ENCODE assay signal across 27 cellular contexts in the genomic region with DNA sequence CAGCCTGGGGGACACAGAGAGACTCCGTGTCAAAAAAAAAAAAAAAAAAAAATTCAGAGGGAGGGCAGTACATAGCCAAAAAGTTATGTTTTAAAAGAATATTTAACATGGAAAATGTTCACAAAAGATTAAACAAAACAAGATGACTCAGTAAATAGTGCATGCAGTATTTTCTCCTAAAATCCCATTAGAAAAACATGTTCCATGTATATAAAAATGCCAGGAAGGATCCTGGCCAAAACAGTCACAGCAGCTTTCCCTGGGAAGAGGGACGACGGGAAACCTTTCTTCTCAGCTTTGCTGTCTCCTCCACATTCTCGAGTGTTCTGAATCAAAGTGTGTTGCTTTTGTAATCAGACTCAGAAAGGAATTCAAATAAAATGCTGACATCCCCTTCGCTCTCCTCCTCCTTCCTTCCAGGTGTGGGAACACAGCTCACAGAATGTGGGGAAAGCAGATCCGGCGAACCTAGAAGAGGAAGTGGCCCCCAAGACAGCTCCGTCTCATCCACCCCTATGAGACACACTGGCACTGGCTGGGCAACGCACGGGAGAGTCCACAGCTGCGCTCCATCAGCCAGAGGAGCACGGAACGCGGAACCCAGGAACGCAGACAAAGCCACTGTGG.
DNase-seq lines count a peak whose midpoint lies in the region; ATAC-seq, FAIRE-seq and TF ChIP-seq lines count a peak whose summit lies in the region.
"Had no signal": no experiment of that assay in that cellular context is flagged by ENCODE, and none has a peak within 500 bp of the region (broad histone marks: within the 10 kb centered on the region; RNA-seq: fewer than 3 reads in every experiment).

No MANE protein-coding gene starts in this region.

- no peak for ATAC-seq in activated naive CD8-positive, alpha-beta T cell treated with anti-CD3 and anti-CD28 coated beads, Interleukin-2, amount 10 ng/mL, durations not matched to agents 7 days and 5 days (ENCODE audit: low read depth)
- no peak for ATAC-seq in activated naive CD8-positive, alpha-beta T cell treated with anti-CD3 and anti-CD28 coated beads, Interleukin-2, amount 50 U/mL, for 24 hours
- ATAC-seq in GM19035 (IDR thresholded peaks at IDR 0.05; ENCODE audit: unreplicated experiment) = no peak
- no peak for ATAC-seq in HG03108 (IDR thresholded peaks at IDR 0.05; ENCODE audit: unreplicated experiment)
- ATAC-seq: foreskin keratinocyte; left lung; stimulated activated naive CD8-positive, alpha-beta T cell treated with anti-CD3 and anti-CD28 coated beads, Interleukin-15, amount 100 ng/mL, for 72 hours had no signal

- no peaks in the 10 kb centered on the region for H3K9me3 ChIP-seq in PC-9 (ENCODE audit: insufficient read depth, low read depth)
- H3K9me3 ChIP-seq: left lung, ovary, thyroid gland had no signal

- TF ChIP-seq CTCF in brain (conservative IDR thresholded peaks at IDR 0.05) (no peak), PC-9 (conservative IDR thresholded peaks at IDR 0.05) (no peak)

- peaks cover 9% of the 10 kb centered on the region for H3K36me3 Mint-ChIP-seq in activated naive CD8-positive, alpha-beta T cell treated with anti-CD3 and anti-CD28 coated beads, Interleukin-2, amount 10 ng/mL, durations not matched to agents 7 days and 5 days
- H3K36me3 Mint-ChIP-seq in activated naive CD8-positive, alpha-beta T cell treated with anti-CD3 and anti-CD28 coated beads, Interleukin-2, amount 50 U/mL, for 24 hours (ENCODE audit: low read depth) = peaks cover 5% of the 10 kb centered on the region
- H3K36me3 Mint-ChIP-seq in brain = peaks cover 29% of the 10 kb centered on the region

- FAIRE-seq in urothelium cell line (lab: Jason Lieb, UNC) = peak; percentile 81
- FAIRE-seq: G401.6, RCC 7860 had no signal

- H3K27me3 Mint-ChIP-seq in activated naive CD8-positive, alpha-beta T cell treated with anti-CD3 and anti-CD28 coated beads, Interleukin-2, amount 10 ng/mL, durations not matched to agents 7 days and 5 days = peaks cover 1% of the 10 kb centered on the region
- no peaks in the 10 kb centered on the region for H3K27me3 Mint-ChIP-seq in activated naive CD8-positive, alpha-beta T cell treated with anti-CD3 and anti-CD28 coated beads, Interleukin-2, amount 50 U/mL, for 24 hours
- no peaks in the 10 kb centered on the region for H3K27me3 Mint-ChIP-seq in brain
- H3K27me3 Mint-ChIP-seq: naive B cell; stimulated activated naive CD8-positive, alpha-beta T cell treated with anti-CD3 and anti-CD28 coated beads, Interleukin-15, amount 100 ng/mL, for 72 hours had no signal

- intact Hi-C loops in PC-9 (cut with micrococcal nuclease; ENCODE audit: unreplicated experiment) = no loop called here

- H4K20me1 ChIP-seq in PC-9 (ENCODE audit: insufficient read depth) = no peaks in the 10 kb centered on the region

- H3K4me3 Mint-ChIP-seq in activated naive CD8-positive, alpha-beta T cell treated with anti-CD3 and anti-CD28 coated beads, Interleukin-2, amount 10 ng/mL, durations not matched to agents 7 days and 5 days = peak overlapping the region; percentile 1
- no peak overlapping the region for H3K4me3 Mint-ChIP-seq in activated naive CD8-positive, alpha-beta T cell treated with anti-CD3 and anti-CD28 coated beads, Interleukin-2, amount 50 U/mL, for 24 hours
- H3K4me3 Mint-ChIP-seq in brain = no peak overlapping the region
- H3K4me3 Mint-ChIP-seq: naive B cell; stimulated activated naive CD8-positive, alpha-beta T cell treated with anti-CD3 and anti-CD28 coated beads, Interleukin-15, amount 100 ng/mL, for 72 hours had no signal

- H3K27ac Mint-ChIP-seq in activated naive CD8-positive, alpha-beta T cell treated with anti-CD3 and anti-CD28 coated beads, Interleukin-2, amount 10 ng/mL, durations not matched to agents 7 days and 5 days = no peak overlapping the region
- H3K27ac Mint-ChIP-seq in activated naive CD8-positive, alpha-beta T cell treated with anti-CD3 and anti-CD28 coated beads, Interleukin-2, amount 50 U/mL, for 24 hours = no peak overlapping the region
- H3K27ac Mint-ChIP-seq in brain = peak overlapping the region in 3 of 5 experiments; percentile 24 to 80 (median 70)
- H3K27ac Mint-ChIP-seq: stimulated activated naive CD8-positive, alpha-beta T cell treated with anti-CD3 and anti-CD28 coated beads, Interleukin-15, amount 100 ng/mL, for 72 hours had no signal

- no peaks in the 10 kb centered on the region for H3K9me2 ChIP-seq in PC-9 (ENCODE audit: insufficient read depth)

- BruUV-seq in PC-9 (replicated peaks; lab: Mats Ljungman, UMichigan) = no TSS peak

- H3K79me2 ChIP-seq in PC-9 (ENCODE audit: low read depth) = no peaks in the 10 kb centered on the region

- no peak overlapping the region for H3K4me2 ChIP-seq in PC-9
- H3K4me2 ChIP-seq: KMS-11 had no signal

- no peak overlapping the region for H3K4me3 ChIP-seq in PC-9
- H3K4me3 ChIP-seq: left lung, ovary, skin epidermis, thyroid gland had no signal

- no peaks in the 10 kb centered on the region for H3K27me3 ChIP-seq in PC-9 (ENCODE audit: insufficient read depth, low read depth)
- H3K27me3 ChIP-seq: foreskin keratinocyte, left lung, ovary, thyroid gland had no signal

- no peaks in the 10 kb centered on the region for H3K36me3 ChIP-seq in PC-9 (ENCODE audit: low read depth)
- H3K36me3 ChIP-seq: ovary, thyroid gland had no signal

- no peaks in the 10 kb centered on the region for H3K4me1 ChIP-seq in PC-9 (replicated peaks; ENCODE audit: insufficient read depth)
- H3K4me1 ChIP-seq: foreskin keratinocyte, left lung, thyroid gland had no signal

- DNase-seq in activated naive CD8-positive, alpha-beta T cell treated with anti-CD3 and anti-CD28 coated beads, Interleukin-2, amount 10 ng/mL, durations not matched to agents 7 days and 5 days = no peak
- no peak for DNase-seq in activated naive CD8-positive, alpha-beta T cell treated with anti-CD3 and anti-CD28 coated beads, Interleukin-2, amount 50 U/mL, for 24 hours
- DNase-seq in hepatic stellate cell (ENCODE audit: low spot score) = peak; percentile 61
- no peak for DNase-seq in urothelium cell line (ENCODE audit: low spot score)
- DNase-seq in PC-9 = no peak
- DNase-seq: activated effector memory CD4-positive, alpha-beta T cell treated with anti-CD3 and anti-CD28 coated beads, Interleukin-2, amount 50 U/mL, for 16 hours; activated T-cell treated with anti-CD3 and anti-CD28 coated beads for 4 hours; cerebellar nuclear complex; foreskin keratinocyte; left lung; MM.1S; naive B cell; NCI-H2081; NCI-H2227 treated with DMSO at 0.1 percent for 48 hours; NCI-H69; retina; stimulated activated naive CD8-positive, alpha-beta T cell treated with anti-CD3 and anti-CD28 coated beads, Interleukin-15, amount 100 ng/mL, for 72 hours; thyroid gland had no signal

- peaks cover 14% of the 10 kb centered on the region for H3K4me1 Mint-ChIP-seq in activated naive CD8-positive, alpha-beta T cell treated with anti-CD3 and anti-CD28 coated beads, Interleukin-2, amount 10 ng/mL, durations not matched to agents 7 days and 5 days
- peaks cover 27% of the 10 kb centered on the region for H3K4me1 Mint-ChIP-seq in activated naive CD8-positive, alpha-beta T cell treated with anti-CD3 and anti-CD28 coated beads, Interleukin-2, amount 50 U/mL, for 24 hours
- H3K4me1 Mint-ChIP-seq in brain = peaks cover 36% of the 10 kb centered on the region

- H3F3A ChIP-seq in PC-9 (ENCODE audit: insufficient read depth, low read depth) = no peaks in the 10 kb centered on the region

- POLR2A ChIA-PET in activated naive CD8-positive, alpha-beta T cell treated with anti-CD3 and anti-CD28 coated beads, Interleukin-2, amount 10 ng/mL, durations not matched to agents 7 days and 5 days (lab: Charles Lee) = interaction anchor here (0.6 kb wide), 1 partner anchor 313 kb away, joined by 3 read pairs; no protein-coding TSS in a partner anchor
- POLR2A ChIA-PET in PC-9 (lab: Charles Lee; ENCODE audit: unreplicated experiment) = no interaction called here

- H2AFZ ChIP-seq in PC-9 = no peak overlapping the region

- no peaks in the 10 kb centered on the region for H3K9me3 Mint-ChIP-seq in activated naive CD8-positive, alpha-beta T cell treated with anti-CD3 and anti-CD28 coated beads, Interleukin-2, amount 10 ng/mL, durations not matched to agents 7 days and 5 days
- no peaks in the 10 kb centered on the region for H3K9me3 Mint-ChIP-seq in activated naive CD8-positive, alpha-beta T cell treated with anti-CD3 and anti-CD28 coated beads, Interleukin-2, amount 50 U/mL, for 24 hours
- peaks cover 0 to 10% (median 0%) of the 10 kb centered on the region in 5 experiments for H3K9me3 Mint-ChIP-seq in brain
- H3K9me3 Mint-ChIP-seq: naive B cell; stimulated activated naive CD8-positive, alpha-beta T cell treated with anti-CD3 and anti-CD28 coated beads, Interleukin-15, amount 100 ng/mL, for 72 hours had no signal

- CTCF ChIA-PET in PC-9 (lab: Charles Lee) = no interaction called here

- no peak overlapping the region for H3K27ac ChIP-seq in PC-9
- H3K27ac ChIP-seq: epithelial cell of prostate, foreskin keratinocyte, KMS-11, left lung, ovary, skin epidermis, thyroid gland had no signal

Comparison
In these comparisons a context has a peak if more than half of its experiments do, and no peak if none do; other contexts are left out.
1. H3K27ac Mint-ChIP-seq: peak in brain (3 of 5); none in activated naive CD8-positive, alpha-beta T cell treated with anti-CD3 and anti-CD28 coated beads, Interleukin-2, amount 10 ng/mL, durations not matched to agents 7 days and 5 days (single experiment) and activated naive CD8-positive, alpha-beta T cell treated with anti-CD3 and anti-CD28 coated beads, Interleukin-2, amount 50 U/mL, for 24 hours (single experiment).